Comparison of ENCODE assay signal across 8 cellular contexts in the genomic region with DNA sequence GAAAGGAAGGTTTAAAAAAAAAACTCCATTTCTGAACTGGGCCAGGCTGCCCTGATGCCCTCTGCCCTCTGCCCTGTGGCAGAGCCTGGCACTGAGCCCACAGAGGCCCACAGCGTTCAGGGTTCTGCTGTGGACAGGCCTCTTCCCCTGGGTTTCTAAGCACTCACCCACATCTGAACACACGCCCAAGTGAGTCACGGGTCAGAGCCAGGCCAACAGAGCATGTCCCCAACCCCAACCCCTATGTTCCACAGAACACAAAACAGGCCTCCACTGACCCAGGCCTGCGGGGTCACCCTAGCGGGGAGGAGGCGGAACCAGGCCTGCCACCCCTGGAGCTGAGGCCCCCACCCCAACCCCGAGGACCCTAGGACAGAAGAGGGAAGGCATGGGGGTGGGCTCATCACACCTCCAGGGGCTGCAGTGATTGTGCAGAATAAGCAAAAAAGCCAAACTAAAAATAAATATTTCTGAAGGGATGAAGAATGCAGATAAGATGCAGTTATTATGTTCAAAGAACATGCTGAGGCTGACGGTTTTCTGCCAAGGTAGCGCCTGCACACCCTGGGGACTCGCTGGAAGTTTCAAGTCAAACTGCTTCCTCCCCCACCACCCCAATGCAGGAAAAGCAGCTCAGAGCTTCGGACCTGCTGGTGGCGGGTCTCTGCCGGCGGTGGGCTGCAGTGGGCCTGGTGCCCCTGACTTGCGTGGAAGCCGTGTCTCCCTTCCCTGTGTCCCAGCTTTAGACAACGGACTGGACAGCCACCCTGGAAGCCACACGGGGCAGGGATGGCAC. TPM values are rescaled to one million over a fixed set of nuclear protein-coding genes. Genes with fewer than 3 reads are reported as not detected.
DNase-seq lines count a peak whose midpoint lies in the region; ATAC-seq and TF ChIP-seq lines count a peak whose summit lies in the region.
"Had no signal": no experiment of that assay in that cellular context is flagged by ENCODE, and none has a peak within 500 bp of the region (broad histone marks: within the 10 kb centered on the region; RNA-seq: fewer than 3 reads in every experiment).

No MANE protein-coding gene starts in this region.

- DNase-seq in LHCN-M2 (ENCODE audit: low read depth) = peak; percentile 60
- peak; percentile 89 for DNase-seq in amniotic epithelial cell (ENCODE audit: low read depth)
- DNase-seq in left colon = no peak
- peak; percentile 82 for DNase-seq in upper lobe of right lung
- no peak for DNase-seq in ecto neural progenitor cell (ENCODE audit: low spot score)
- DNase-seq: NK-92 treated with Interleukin-12 subunit alpha and Interleukin-12 subunit beta, amount 100 ng/mL, for 24 hours had no signal

- no peaks in the 10 kb centered on the region for H3K9me3 ChIP-seq in upper lobe of right lung

- H3K27ac ChIP-seq in upper lobe of right lung = no peak overlapping the region

- peak; percentile 41 for ATAC-seq in left colon
- ATAC-seq in upper lobe of right lung = peak; percentile 90
- no peak for ATAC-seq in GM19467 (IDR thresholded peaks at IDR 0.05; ENCODE audit: unreplicated experiment)
- ATAC-seq in GM18867 (IDR thresholded peaks at IDR 0.05; ENCODE audit: unreplicated experiment) = no peak

- no peak overlapping the region for H3K4me3 ChIP-seq in upper lobe of right lung

- no peak for TF ChIP-seq CTCF in upper lobe of right lung (IDR thresholded peaks at IDR 0.05)

- H3K4me1 ChIP-seq in upper lobe of right lung = peaks cover 7% of the 10 kb centered on the region

- intact Hi-C loops in left colon (cut with DNase I, micrococcal nuclease) (no loop called here), upper lobe of right lung (cut with DNase I) (no loop called here)

- peaks cover 4% of the 10 kb centered on the region for H3K27me3 ChIP-seq in upper lobe of right lung

- H3K36me3 ChIP-seq in upper lobe of right lung = no peaks in the 10 kb centered on the region

RNA-seq across cellular contexts. Expression of a gene that starts 5.4 kb away (rescaled TPM):
- total RNA-seq in LHCN-M2 (2014; rRNA removed) (1.3 TPM in 1 of 2 replicates, not detected in the other), left colon (1 to 10 TPM in 1 of 2 donors, under 1 TPM in 1; 0.85 to 2.8 TPM), upper lobe of right lung (1.3 TPM)
- 0.09 TPM for polyA plus RNA-seq in LHCN-M2 (2012)

RNA-seq across cellular contexts. Expression of a gene that starts 35.5 kb away (rescaled TPM):
- total RNA-seq in LHCN-M2 (2014; rRNA removed) (not detected in 2 replicates), left colon (under 1 TPM in 1 of 2 donors, not detected in 1; 0.15 TPM), upper lobe of right lung (not detected)
- polyA plus RNA-seq in LHCN-M2 (2012) = 0.07 TPM

Comparison
In these comparisons a context has a peak if more than half of its experiments do, and no peak if none do; other contexts are left out.
1. DNase-seq: peak in LHCN-M2 (single experiment), amniotic epithelial cell (single experiment) and upper lobe of right lung (single experiment); none in left colon (0 of 2) and ecto neural progenitor cell (single experiment).
2. ATAC-seq: peak in left colon (single experiment) and upper lobe of right lung (single experiment); none in GM19467 (single experiment) and GM18867 (single experiment).